Comparison of ENCODE assay signal across 20 cellular contexts in genomic region chr5:67657055-67657454, GRCh38.
DNase-seq lines count a peak whose midpoint lies in the region; ATAC-seq, FAIRE-seq and TF ChIP-seq lines count a peak whose summit lies in the region.
"Had no signal": no experiment of that assay in that cellular context is flagged by ENCODE, and none has a peak within 500 bp of the region (broad histone marks: within the 10 kb centered on the region; RNA-seq: fewer than 3 reads in every experiment).

No MANE protein-coding gene starts in this region.

- H3K36me3 ChIP-seq in K562 (ENCODE audit: control insufficient read depth, insufficient read depth, low read length) (no peaks in the 10 kb centered on the region), small intestine (ENCODE audit: control insufficient read depth in 2 of 2, insufficient read depth in 2 of 2, low read length in 2 of 2) (no peaks in the 10 kb centered on the region)
- H3K36me3 ChIP-seq: BLaER1 treated with 17β-estradiol and CSF1 and Interleukin-3, amounts not matched to agents 10 nM and 100 nM had no signal

- H3K9ac ChIP-seq in K562 (ENCODE audit: insufficient read depth in 1 of 2, low read depth in 2 of 2, low read length in 2 of 2): no peak overlapping the region
- H3K9ac ChIP-seq: BLaER1 treated with 17β-estradiol and CSF1 and Interleukin-3, amounts not matched to agents 10 nM and 100 nM had no signal

- H2AFZ ChIP-seq in K562 (ENCODE audit: low read depth, low read length): no peak overlapping the region

- no peak for ATAC-seq in K562
- ATAC-seq: A549; CD8-positive, alpha-beta T cell had no signal

- no peak overlapping the region for H3K4me3 ChIP-seq in K562
- H3K4me3 ChIP-seq in small intestine (ENCODE audit: low read depth in 1 of 2, low read length in 2 of 2): no peak overlapping the region
- H3K4me3 ChIP-seq: A549; BLaER1 treated with 17β-estradiol and CSF1 and Interleukin-3, amounts not matched to agents 10 nM and 100 nM had no signal

- H3K79me2 ChIP-seq in K562 (ENCODE audit: control insufficient read depth, insufficient read depth, low read length): no peaks in the 10 kb centered on the region

- H3K9me1 ChIP-seq in K562 (ENCODE audit: control insufficient read depth, insufficient read depth, low read length): no peaks in the 10 kb centered on the region

- no peak for TF ChIP-seq CTCF in K562 (IDR thresholded peaks at IDR 0.05 in 2 of 3, conservative IDR thresholded peaks at IDR 0.05 in 1 of 3; ENCODE audit: insufficient read depth in 2 of 3, low read depth in 1 of 3, low read length in 3 of 3)

- in situ Hi-C loops in K562 (cut with MboI): no loop called here

- H3K9me3 ChIP-seq in K562 (replicated peaks; ENCODE audit: control insufficient read depth, insufficient read depth, low read depth, low read length) (no peaks in the 10 kb centered on the region), small intestine (ENCODE audit: control insufficient read depth, low read depth) (no peaks in the 10 kb centered on the region)
- H3K9me3 ChIP-seq: A549, Caco-2 had no signal

- BruUV-seq in K562 (replicated peaks; lab: Mats Ljungman, UMichigan): no TSS peak

- no peaks in the 10 kb centered on the region for H3K27me3 ChIP-seq in K562 (ENCODE audit: control insufficient read depth in 2 of 2, insufficient read depth in 2 of 2, low read length in 2 of 2)
- no peaks in the 10 kb centered on the region for H3K27me3 ChIP-seq in small intestine (ENCODE audit: control insufficient read depth in 2 of 2, insufficient read depth in 2 of 2, low read length in 2 of 2)
- H3K27me3 ChIP-seq: BLaER1 treated with 17β-estradiol and CSF1 and Interleukin-3, amounts not matched to agents 10 nM and 100 nM had no signal

- TF ChIP-seq RAD21 in K562 (CRISPR knock-in tag; conservative IDR thresholded peaks at IDR 0.05 in 1 of 2, IDR thresholded peaks at IDR 0.05 in 1 of 2): no peak

- TF ChIP-seq POLR2A in K562 (conservative IDR thresholded peaks at IDR 0.05): no peak

- H3K4me1 ChIP-seq in K562 (replicated peaks in 1 of 2; ENCODE audit: control insufficient read depth in 2 of 2, insufficient read depth in 2 of 2, low read length in 2 of 2): no peaks in the 10 kb centered on the region
- H3K4me1 ChIP-seq in small intestine (ENCODE audit: control insufficient read depth in 2 of 2, insufficient read depth in 1 of 2, low read depth in 1 of 2, low read length in 1 of 2): no peaks in the 10 kb centered on the region
- H3K4me1 ChIP-seq: A549; BLaER1 treated with 17β-estradiol and CSF1 and Interleukin-3, amounts not matched to agents 10 nM and 100 nM; Caco-2 had no signal

- FAIRE-seq in K562 (lab: Jason Lieb, UNC): no peak
- FAIRE-seq in endometrium (lab: Jason Lieb, UNC): peak; percentile 37
- FAIRE-seq in small intestine (lab: Jason Lieb, UNC): peak; percentile 15
- FAIRE-seq: A549, D721Med, GM12891, GM19239 had no signal

- no peak overlapping the region for H3K27ac ChIP-seq in K562 (ENCODE audit: extremely low read depth, low read depth, low read length)
- H3K27ac ChIP-seq in small intestine (ENCODE audit: low read depth in 1 of 2, low read length in 1 of 2): no peak overlapping the region
- H3K27ac ChIP-seq: A549; BLaER1 treated with 17β-estradiol and CSF1 and Interleukin-3, amounts not matched to agents 10 nM and 100 nM; C4-2B had no signal

- POLR2A ChIA-PET in K562 (lab: Yijun Ruan, JAX): no interaction called here

- no peaks in the 10 kb centered on the region for H4K20me1 ChIP-seq in K562 (replicated peaks; ENCODE audit: control insufficient read depth, insufficient read depth, low read length)
- H4K20me1 ChIP-seq: BLaER1 treated with 17β-estradiol and CSF1 and Interleukin-3, amounts not matched to agents 10 nM and 100 nM had no signal

- TF ChIP-seq EP300 in K562 (IDR thresholded peaks at IDR 0.05; ENCODE audit: low read length): no peak

- intact Hi-C loops in K562 (cut with micrococcal nuclease): no loop called here

- H3K4me2 ChIP-seq in K562 (ENCODE audit: insufficient read depth, low read length): no peak overlapping the region
- H3K4me2 ChIP-seq: A549; BLaER1 treated with 17β-estradiol and CSF1 and Interleukin-3, amounts not matched to agents 10 nM and 100 nM had no signal

- DNase-seq in K562 (ENCODE audit: extremely low read depth in 1 of 4, low spot score in 3 of 4): no peak
- no peak for DNase-seq in small intestine
- no peak for DNase-seq in NCI-H226
- DNase-seq in NCI-H187 (lab: John Stamatoyannopoulos, UW): no peak
- DNase-seq in stimulated activated CD4-positive, alpha-beta T cell treated with anti-CD3 and anti-CD28 coated beads, Interleukin-1b, Interleukin-23, amount 100 ng/mL, for 48 hours: no peak
- DNase-seq: 8988T; AML-193; Caco-2; Calu3; CD4-positive, alpha-beta T cell; CD8-positive, alpha-beta T cell; DMS79 treated with DMSO at 0.1 percent for 48 hours; GF-D8 had no signal

- WGBS in K562 (ENCODE audit: insufficient coverage, low coverage, missing lambda C conversion rate): 0% methylated on average over 5 of the region's 5 CpGs
- 68 to 86% (median 77%) methylated on average over 5 of the region's 5 CpGs for WGBS in small intestine, 3 donors

- CTCF ChIA-PET in K562 (lab: Yijun Ruan, JAX; ENCODE audit: low intra/inter-chr PET ratio): no interaction called here

TF ChIP-seq in K562, 482 proteins besides CTCF, POLR2A, EP300 and RAD21:
- TF ChIP-seq C11orf30 (IDR thresholded peaks at IDR 0.05; ENCODE audit: low read depth) (peak; percentile 50; the same call in 1 of the 2 replicates), ZNF282 (CRISPR knock-in tag; IDR thresholded peaks at IDR 0.05) (no peak), ZNF316 (IDR thresholded peaks at IDR 0.05) (peak; percentile 75)
